ENCODE assay signal across 8 cellular contexts in the genomic region with DNA sequence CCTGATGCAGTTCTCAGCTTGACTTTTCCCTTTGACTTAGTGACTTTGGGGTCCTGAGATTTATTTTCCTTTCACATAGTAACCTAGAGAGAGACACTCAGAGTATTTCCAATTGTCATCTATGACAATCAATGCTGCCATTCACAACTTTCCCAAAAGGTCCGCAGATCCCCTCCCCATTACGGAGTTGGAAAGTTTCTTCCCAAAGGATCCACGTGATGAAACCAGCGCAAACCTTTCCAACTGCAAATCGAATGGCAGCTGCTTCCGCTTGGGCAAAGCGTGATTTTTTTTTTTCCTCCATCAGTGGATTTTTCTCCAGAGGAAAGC. TPM values are rescaled to one million over a fixed set of nuclear protein-coding genes. Genes with fewer than 3 reads are reported as not detected.
DNase-seq lines count a peak whose midpoint lies in the region; ATAC-seq, FAIRE-seq and TF ChIP-seq lines count a peak whose summit lies in the region.

No MANE protein-coding gene starts in this region.

- no peaks in the 10 kb centered on the region; the same call in 1 of the 2 replicates for H3K79me2 ChIP-seq in GM23338 (replicated peaks; ENCODE audit: insufficient read depth)

- H3K27me3 ChIP-seq in GM23338 (ENCODE audit: insufficient read depth) (no peaks in the 10 kb centered on the region), WERI-Rb-1 (ENCODE audit: insufficient read depth, low read depth, severe bottlenecking) (no peaks in the 10 kb centered on the region), rectal smooth muscle tissue (ENCODE audit: control insufficient read depth, insufficient read depth, low read length) (no peaks in the 10 kb centered on the region)

- no peaks in the 10 kb centered on the region for H3K9me3 ChIP-seq in A549
- H3K9me3 ChIP-seq in WERI-Rb-1 (ENCODE audit: severe bottlenecking), result no peaks in the 10 kb centered on the region

- no peak for TF ChIP-seq EP300 in A549 (IDR thresholded peaks at IDR 0.05)

- CTCF ChIA-PET in A549 (lab: Yijun Ruan, JAX), result interaction anchor here (1.0 to 3.8 kb wide), 7 partner anchors 16 to 73 kb away, joined by 3 to 16 read pairs (median 4); no protein-coding TSS in a partner anchor

- TF ChIP-seq RAD21 in A549 (conservative IDR thresholded peaks at IDR 0.05 in 1 of 2, IDR thresholded peaks at IDR 0.05 in 1 of 2), result peak in 1 of 2 experiments; percentile 9; a peak in 1 of 5 replicates

- H2AFZ ChIP-seq in GM23338, result peak overlapping the region; percentile 75; the same call in 1 of the 2 replicates

- H3K4me2 ChIP-seq in A549 (peak overlapping the region; percentile 95), GM23338 (peak overlapping the region; percentile 97)

- H3K4me3 ChIP-seq in A549 (peak overlapping the region; percentile 80), GM23338 (peak overlapping the region; percentile 48), WERI-Rb-1 (ENCODE audit: low read depth, low read length) (peak overlapping the region; percentile 78), rectal smooth muscle tissue (ENCODE audit: low read length) (peak overlapping the region; percentile 86)

- H3K27ac ChIP-seq in A549 (peak overlapping the region; percentile 96 to 97), GM23338 (ENCODE audit: low read depth) (peak overlapping the region; percentile 96), WERI-Rb-1 (peak overlapping the region; percentile 99), rectal smooth muscle tissue (ENCODE audit: low read depth, low read length) (peak overlapping the region; percentile 96)

- peak overlapping the region; percentile 40 for H3K9ac ChIP-seq in rectal smooth muscle tissue (ENCODE audit: low read length)

- H3K27ac Mint-ChIP-seq in GM23338, result peak overlapping the region; percentile 98

- ATAC-seq in A549, result peak in 1 of 2 experiments; percentile 64; a peak in 3 of 6 replicates
- ATAC-seq in GM23338, result peak; percentile 39
- ATAC-seq in Right ventricle myocardium superior (ENCODE audit: poor library complexity), result peak; percentile 55

- TF ChIP-seq CTCF in A549 (IDR thresholded peaks at IDR 0.05), result no peak
- no peak for TF ChIP-seq CTCF in GM23338 (conservative IDR thresholded peaks at IDR 0.05; ENCODE audit: low read depth in 2 of 2)
- TF ChIP-seq CTCF in WERI-Rb-1 (IDR thresholded peaks at IDR 0.05; ENCODE audit: low read depth, low read length), result no peak

- no peaks in the 10 kb centered on the region; the same call in 2 of the 3 replicates for H3K9me3 Mint-ChIP-seq in GM23338

- intact Hi-C loops in Right ventricle myocardium superior (cut with DNase I), result no loop called here

- TF ChIP-seq POLR2A in A549 (IDR thresholded peaks at IDR 0.05; ENCODE audit: low read length), result no peak

- peaks cover 3% of the 10 kb centered on the region for H3K27me3 Mint-ChIP-seq in GM23338 (ENCODE audit: insufficient read depth, low read depth, poor library complexity)

- no peaks in the 10 kb centered on the region; the same call in 1 of the 2 replicates for H3K36me3 ChIP-seq in GM23338 (ENCODE audit: insufficient read depth)
- H3K36me3 ChIP-seq in WERI-Rb-1, result no peaks in the 10 kb centered on the region
- no peaks in the 10 kb centered on the region for H3K36me3 ChIP-seq in rectal smooth muscle tissue (ENCODE audit: control insufficient read depth, insufficient read depth, low read length)

- H3K9me2 ChIP-seq in GM23338 (ENCODE audit: insufficient read depth), result no peaks in the 10 kb centered on the region

- H3K4me1 Mint-ChIP-seq in GM23338, result peaks cover 3% of the 10 kb centered on the region

- 2% methylated on average over 7 of the region's 7 CpGs for WGBS in A549 (ENCODE audit: missing lambda C conversion rate)

- H3K4me3 Mint-ChIP-seq in GM23338, result peak overlapping the region; percentile 87

- peak in 1 of 2 experiments; percentile 67 for DNase-seq in A549 (ENCODE audit: low read depth in 1 of 2, low spot score in 1 of 2)
- DNase-seq in GM23338 (ENCODE audit: low spot score), result peak; percentile 82
- no peak for DNase-seq in WERI-Rb-1
- no peak for DNase-seq in Right ventricle myocardium superior
- DNase-seq in NCI-H1105 (lab: John Stamatoyannopoulos, UW), result no peak
- no peak for DNase-seq in retina
- no peak for DNase-seq in OCI-M2 (lab: John Stamatoyannopoulos, UW; ENCODE audit: unreplicated experiment)

- H4K20me1 ChIP-seq in GM23338 (replicated peaks; ENCODE audit: insufficient read depth), result no peaks in the 10 kb centered on the region

- no peak for FAIRE-seq in A549 (lab: Jason Lieb, UNC)

- no peaks in the 10 kb centered on the region for H3K36me3 Mint-ChIP-seq in GM23338 (ENCODE audit: low read depth)

- H3K4me1 ChIP-seq in A549 (peaks cover 12% of the 10 kb centered on the region; the same call in 2 of the 3 replicates), GM23338 (ENCODE audit: insufficient read depth) (peaks cover 7% of the 10 kb centered on the region; the same call in 1 of the 2 replicates), rectal smooth muscle tissue (ENCODE audit: control insufficient read depth, insufficient read depth, low read length) (peaks cover 3% of the 10 kb centered on the region)

- peaks cover 12% of the 10 kb centered on the region; the same call in 1 of the 2 replicates for H3F3A ChIP-seq in GM23338 (replicated peaks; ENCODE audit: low read depth)

- POLR2A ChIA-PET in A549 (lab: Yijun Ruan, JAX), result interaction anchor here (0.6 to 2.2 kb wide), 10 partner anchors 15 to 751 kb away, joined by 3 to 27 read pairs (median 4); a partner anchor contains a TSS

TF ChIP-seq in A549, 52 proteins besides CTCF, POLR2A, EP300 and RAD21 (continues in another document):
- TF ChIP-seq FOSL2 (IDR thresholded peaks at IDR 0.05), result no peak
- no peak for TF ChIP-seq FOSL2 (CRISPR knock-in tag; IDR thresholded peaks at IDR 0.05)

TF ChIP-seq in GM23338, 12 proteins besides CTCF, POLR2A, EP300 and RAD21 (continues in another document):
- no peak for TF ChIP-seq ZNF331 (CRISPR knock-in tag; IDR thresholded peaks at IDR 0.05; ENCODE audit: low read depth)
- TF ChIP-seq, protein P1, sequence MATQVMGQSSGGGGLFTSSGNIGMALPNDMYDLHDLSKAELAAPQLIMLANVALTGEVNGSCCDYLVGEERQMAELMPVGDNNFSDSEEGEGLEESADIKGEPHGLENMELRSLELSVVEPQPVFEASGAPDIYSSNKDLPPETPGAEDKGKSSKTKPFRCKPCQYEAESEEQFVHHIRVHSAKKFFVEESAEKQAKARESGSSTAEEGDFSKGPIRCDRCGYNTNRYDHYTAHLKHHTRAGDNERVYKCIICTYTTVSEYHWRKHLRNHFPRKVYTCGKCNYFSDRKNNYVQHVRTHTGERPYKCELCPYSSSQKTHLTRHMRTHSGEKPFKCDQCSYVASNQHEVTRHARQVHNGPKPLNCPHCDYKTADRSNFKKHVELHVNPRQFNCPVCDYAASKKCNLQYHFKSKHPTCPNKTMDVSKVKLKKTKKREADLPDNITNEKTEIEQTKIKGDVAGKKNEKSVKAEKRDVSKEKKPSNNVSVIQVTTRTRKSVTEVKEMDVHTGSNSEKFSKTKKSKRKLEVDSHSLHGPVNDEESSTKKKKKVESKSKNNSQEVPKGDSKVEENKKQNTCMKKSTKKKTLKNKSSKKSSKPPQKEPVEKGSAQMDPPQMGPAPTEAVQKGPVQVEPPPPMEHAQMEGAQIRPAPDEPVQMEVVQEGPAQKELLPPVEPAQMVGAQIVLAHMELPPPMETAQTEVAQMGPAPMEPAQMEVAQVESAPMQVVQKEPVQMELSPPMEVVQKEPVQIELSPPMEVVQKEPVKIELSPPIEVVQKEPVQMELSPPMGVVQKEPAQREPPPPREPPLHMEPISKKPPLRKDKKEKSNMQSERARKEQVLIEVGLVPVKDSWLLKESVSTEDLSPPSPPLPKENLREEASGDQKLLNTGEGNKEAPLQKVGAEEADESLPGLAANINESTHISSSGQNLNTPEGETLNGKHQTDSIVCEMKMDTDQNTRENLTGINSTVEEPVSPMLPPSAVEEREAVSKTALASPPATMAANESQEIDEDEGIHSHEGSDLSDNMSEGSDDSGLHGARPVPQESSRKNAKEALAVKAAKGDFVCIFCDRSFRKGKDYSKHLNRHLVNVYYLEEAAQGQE (IDR thresholded peaks at IDR 0.05; ENCODE audit: unreplicated experiment), result no peak
- TF ChIP-seq EZH2 (IDR thresholded peaks at IDR 0.05; ENCODE audit: low read depth, unreplicated experiment), result no peak
- TF ChIP-seq, protein P2, sequence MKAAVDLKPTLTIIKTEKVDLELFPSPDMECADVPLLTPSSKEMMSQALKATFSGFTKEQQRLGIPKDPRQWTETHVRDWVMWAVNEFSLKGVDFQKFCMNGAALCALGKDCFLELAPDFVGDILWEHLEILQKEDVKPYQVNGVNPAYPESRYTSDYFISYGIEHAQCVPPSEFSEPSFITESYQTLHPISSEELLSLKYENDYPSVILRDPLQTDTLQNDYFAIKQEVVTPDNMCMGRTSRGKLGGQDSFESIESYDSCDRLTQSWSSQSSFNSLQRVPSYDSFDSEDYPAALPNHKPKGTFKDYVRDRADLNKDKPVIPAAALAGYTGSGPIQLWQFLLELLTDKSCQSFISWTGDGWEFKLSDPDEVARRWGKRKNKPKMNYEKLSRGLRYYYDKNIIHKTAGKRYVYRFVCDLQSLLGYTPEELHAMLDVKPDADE (IDR thresholded peaks at IDR 0.05), result no peak
- no peak for TF ChIP-seq EZH2phosphoT487 (IDR thresholded peaks at IDR 0.05; ENCODE audit: unreplicated experiment)
- TF ChIP-seq STAT1 (IDR thresholded peaks at IDR 0.05; ENCODE audit: unreplicated experiment), result no peak

RNA-seq across cellular contexts. Expression of a gene that starts 0.5 kb away (rescaled TPM):
- 5.7 and 9.3 TPM in 2 replicates for polyA plus RNA-seq in A549 (2011; rRNA removed)
- polyA plus RNA-seq in A549 (2012; cell fraction: cytosol; rRNA removed), result 7.5 and 8.5 TPM in 2 replicates
- 42.5 and 53.1 TPM in 2 replicates for polyA plus RNA-seq in A549 (2012; cell fraction: nucleus; rRNA removed)
- 6.0 to 7.7 TPM (median 6.8 TPM) in 3 replicates for polyA plus RNA-seq in A549 (2017; fragmentation: RNase III; extraction: RNeasy Plus Mini Kit Qiagen cat#74134 plus additional on column Dnase treatment)
- polyA minus RNA-seq in A549 (2011; rRNA and poly(A)+ RNA removed), result 11.0 and 12.6 TPM in 2 replicates
- 4.0 and 8.0 TPM in 2 replicates for total RNA-seq in GM23338 (2014; rRNA removed; shearing (Covaris generic))
- polyA plus RNA-seq in GM23338 (2016; fragmentation: Nextera tagmentation; extraction: Ambion mirVana), result 1.5 and 2.3 TPM in 2 replicates
- total RNA-seq in Right ventricle myocardium superior, result 8.0 TPM

RNA-seq across cellular contexts. Expression of a gene that starts 15.0 kb away (rescaled TPM):
- 11.1 and 14.4 TPM in 2 replicates for polyA plus RNA-seq in A549 (2011; rRNA removed)
- polyA plus RNA-seq in A549 (2012; cell fraction: cytosol; rRNA removed), result 15.7 and 19.8 TPM in 2 replicates
- polyA plus RNA-seq in A549 (2012; cell fraction: nucleus; rRNA removed), result 21.8 and 23.9 TPM in 2 replicates
- 13.8 to 16.3 TPM (median 15.5 TPM) in 3 replicates for polyA plus RNA-seq in A549 (2017; fragmentation: RNase III; extraction: RNeasy Plus Mini Kit Qiagen cat#74134 plus additional on column Dnase treatment)
- 38.9 and 44.0 TPM in 2 replicates for polyA minus RNA-seq in A549 (2011; rRNA and poly(A)+ RNA removed)
- 36.8 and 39.8 TPM in 2 replicates for total RNA-seq in GM23338 (2014; rRNA removed; shearing (Covaris generic))
- polyA plus RNA-seq in GM23338 (2016; fragmentation: Nextera tagmentation; extraction: Ambion mirVana), result 12.1 and 12.3 TPM in 2 replicates
- 19.6 TPM for total RNA-seq in Right ventricle myocardium superior
